In the genomic region with DNA sequence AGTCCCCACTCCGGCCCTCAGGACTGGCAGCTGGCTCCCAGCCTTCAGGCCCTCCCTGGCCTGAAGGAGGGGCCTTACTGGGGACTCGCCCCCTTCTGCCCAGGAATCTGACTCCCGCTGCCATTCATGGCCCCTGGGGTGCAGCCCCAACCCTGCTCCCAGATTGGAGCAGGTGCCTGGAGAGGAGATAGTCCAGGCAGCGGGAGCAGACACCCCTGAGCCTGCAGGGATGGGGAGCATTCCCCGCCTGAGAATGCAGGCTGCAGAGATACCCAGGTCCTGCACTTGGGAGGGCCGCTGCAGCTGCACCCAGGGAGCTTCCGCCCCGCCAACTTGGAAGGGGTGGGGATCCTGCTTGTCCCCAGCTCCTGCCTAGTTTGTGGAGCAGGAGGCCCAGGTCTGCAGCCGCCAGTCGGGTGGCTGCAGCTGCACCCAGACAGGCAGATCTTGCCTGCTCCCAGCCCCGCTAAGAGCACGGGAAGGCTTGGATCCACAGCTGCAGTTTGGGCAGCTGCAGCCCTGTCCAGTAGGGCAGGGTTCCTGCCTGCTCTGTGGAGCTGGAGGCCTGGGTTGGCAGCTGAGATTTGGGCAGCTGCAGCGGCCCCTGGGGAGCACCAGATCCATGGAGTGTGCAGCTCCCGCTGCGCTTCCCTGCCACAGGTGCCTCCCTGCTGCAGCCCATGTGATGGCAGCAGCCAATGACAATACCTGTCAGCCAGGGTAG, we compare ENCODE assay signal across 13 cellular contexts. TPM values are rescaled to one million over a fixed set of nuclear protein-coding genes. Genes with fewer than 3 reads are reported as not detected.
DNase-seq lines count a peak whose midpoint lies in the region; ATAC-seq, FAIRE-seq and TF ChIP-seq lines count a peak whose summit lies in the region.
"Had no signal": no experiment of that assay in that cellular context is flagged by ENCODE, and none has a peak within 500 bp of the region (broad histone marks: within the 10 kb centered on the region; RNA-seq: fewer than 3 reads in every experiment).

No MANE protein-coding gene starts in this region.

- H3K9me3 ChIP-seq in pancreas: no peaks in the 10 kb centered on the region

- ATAC-seq in activated CD4-positive, alpha-beta T cell treated with anti-CD3 and anti-CD28 coated beads for 36 hours: peak; percentile 76
- ATAC-seq in pancreas: peak in 3 of 4 donors; percentile 42 to 59 (median 55)

- no peak overlapping the region for H3K27ac ChIP-seq in pancreas

- H3K36me3 Mint-ChIP-seq in activated CD4-positive, alpha-beta T cell treated with anti-CD3 and anti-CD28 coated beads for 36 hours (ENCODE audit: low read depth): peaks cover 15% of the 10 kb centered on the region
- H3K36me3 Mint-ChIP-seq in activated T-helper 2 cell treated with anti-CD3 and anti-CD28 coated beads, Interferon-gamma antibody, Interleukin-2, Interleukin-4, amounts not matched to agents 10 μg/mL and 5 μg/mL and 100 μg/mL, durations not matched to agents 14 hours and 24 hours and 36 hours (ENCODE audit: low read depth): peaks cover 20% of the 10 kb centered on the region

- POLR2A ChIA-PET in activated CD4-positive, alpha-beta T cell treated with anti-CD3 and anti-CD28 coated beads for 36 hours (lab: Charles Lee): interaction anchor here (0.5 to 1.0 kb wide), 2 partner anchors 51 to 57 kb away, joined by 3 read pairs; no protein-coding TSS in a partner anchor

- no peak overlapping the region for H3K4me3 ChIP-seq in pancreas

- intact Hi-C loops in activated CD4-positive, alpha-beta T cell treated with anti-CD3 and anti-CD28 coated beads for 36 hours (cut with DNase I, micrococcal nuclease): no loop called here
- intact Hi-C loops in activated T-helper 2 cell treated with anti-CD3 and anti-CD28 coated beads, Interferon-gamma antibody, Interleukin-2, Interleukin-4, amounts not matched to agents 10 μg/mL and 5 μg/mL and 100 μg/mL, durations not matched to agents 14 hours and 24 hours and 36 hours (cut with micrococcal nuclease): no loop called here
- intact Hi-C loops in pancreas (cut with DNase I): no loop called here

- CTCF ChIA-PET in activated CD4-positive, alpha-beta T cell treated with anti-CD3 and anti-CD28 coated beads for 36 hours (lab: Charles Lee): no interaction called here

- peaks cover 3% of the 10 kb centered on the region for H3K9me3 Mint-ChIP-seq in activated CD4-positive, alpha-beta T cell treated with anti-CD3 and anti-CD28 coated beads for 36 hours (ENCODE audit: low read depth)
- no peaks in the 10 kb centered on the region for H3K9me3 Mint-ChIP-seq in activated T-helper 2 cell treated with anti-CD3 and anti-CD28 coated beads, Interferon-gamma antibody, Interleukin-2, Interleukin-4, amounts not matched to agents 10 μg/mL and 5 μg/mL and 100 μg/mL, durations not matched to agents 14 hours and 24 hours and 36 hours

- no peaks in the 10 kb centered on the region for H3K4me1 ChIP-seq in pancreas

- H3K27me3 ChIP-seq in pancreas: no peaks in the 10 kb centered on the region

- no peaks in the 10 kb centered on the region for H3K36me3 ChIP-seq in pancreas

- no peaks in the 10 kb centered on the region for H3K27me3 Mint-ChIP-seq in activated CD4-positive, alpha-beta T cell treated with anti-CD3 and anti-CD28 coated beads for 36 hours
- no peaks in the 10 kb centered on the region for H3K27me3 Mint-ChIP-seq in activated T-helper 2 cell treated with anti-CD3 and anti-CD28 coated beads, Interferon-gamma antibody, Interleukin-2, Interleukin-4, amounts not matched to agents 10 μg/mL and 5 μg/mL and 100 μg/mL, durations not matched to agents 14 hours and 24 hours and 36 hours (ENCODE audit: low read depth)

- no peak for DNase-seq in activated CD4-positive, alpha-beta T cell treated with anti-CD3 and anti-CD28 coated beads for 36 hours
- DNase-seq in activated CD4-positive, alpha-beta T cell treated with anti-CD3 and anti-CD28 coated beads, Interleukin-2, amount 50 U/mL, for 1 hour: no peak
- DNase-seq in NCI-H1092 treated with DMSO at 0.1 percent for 48 hours (lab: John Stamatoyannopoulos, UW) (peak; percentile 71), pancreas (no peak), NCI-H524 treated with DMSO at 0.1 percent for 48 hours (lab: John Stamatoyannopoulos, UW) (no peak), HuH-7 (ENCODE audit: low spot score) (no peak), frontal cortex (ENCODE audit: low spot score in 2 of 2) (no peak)
- no peak for DNase-seq in activated T-helper 2 cell treated with anti-CD3 and anti-CD28 coated beads, Interferon-gamma antibody, Interleukin-2, Interleukin-4, amounts not matched to agents 10 μg/mL and 5 μg/mL and 100 μg/mL, durations not matched to agents 14 hours and 24 hours and 36 hours (ENCODE audit: low spot score)
- DNase-seq: amniotic stem cell had no signal

- peak overlapping the region; percentile 63 for H3K27ac Mint-ChIP-seq in activated CD4-positive, alpha-beta T cell treated with anti-CD3 and anti-CD28 coated beads for 36 hours
- H3K27ac Mint-ChIP-seq in activated T-helper 2 cell treated with anti-CD3 and anti-CD28 coated beads, Interferon-gamma antibody, Interleukin-2, Interleukin-4, amounts not matched to agents 10 μg/mL and 5 μg/mL and 100 μg/mL, durations not matched to agents 14 hours and 24 hours and 36 hours: peak overlapping the region; percentile 69

- TF ChIP-seq CTCF in pancreas (IDR thresholded peaks at IDR 0.05): no peak

- peaks cover 50% of the 10 kb centered on the region for H3K4me1 Mint-ChIP-seq in activated CD4-positive, alpha-beta T cell treated with anti-CD3 and anti-CD28 coated beads for 36 hours
- peaks cover 10% of the 10 kb centered on the region for H3K4me1 Mint-ChIP-seq in activated T-helper 2 cell treated with anti-CD3 and anti-CD28 coated beads, Interferon-gamma antibody, Interleukin-2, Interleukin-4, amounts not matched to agents 10 μg/mL and 5 μg/mL and 100 μg/mL, durations not matched to agents 14 hours and 24 hours and 36 hours (ENCODE audit: low read depth)

- FAIRE-seq in pancreas (lab: Jason Lieb, UNC) (no peak), frontal cortex (lab: Jason Lieb, UNC) (no peak)

- WGBS in pancreas, 2 donors: 41 to 49% methylated on average over 14 to 15 of the region's 15 CpGs

- H3K4me3 Mint-ChIP-seq in activated CD4-positive, alpha-beta T cell treated with anti-CD3 and anti-CD28 coated beads for 36 hours: peak overlapping the region; percentile 57
- H3K4me3 Mint-ChIP-seq in activated T-helper 2 cell treated with anti-CD3 and anti-CD28 coated beads, Interferon-gamma antibody, Interleukin-2, Interleukin-4, amounts not matched to agents 10 μg/mL and 5 μg/mL and 100 μg/mL, durations not matched to agents 14 hours and 24 hours and 36 hours (ENCODE audit: low read depth): peak overlapping the region; percentile 58

RNA-seq across cellular contexts. Expression of a gene that starts 5.2 kb away (rescaled TPM):
- under 1 TPM in 1 of 2 experiments, not detected in 1; 0.23 TPM for total RNA-seq in activated CD4-positive, alpha-beta T cell treated with anti-CD3 and anti-CD28 coated beads for 36 hours
- total RNA-seq in activated T-helper 2 cell treated with anti-CD3 and anti-CD28 coated beads, Interferon-gamma antibody, Interleukin-2, Interleukin-4, amounts not matched to agents 10 μg/mL and 5 μg/mL and 100 μg/mL, durations not matched to agents 14 hours and 24 hours and 36 hours: 0.48 TPM in 1 of 2 replicates, not detected in the other
- total RNA-seq in pancreas: not detected
- not detected for polyA plus RNA-seq in pancreas
- total RNA-seq in frontal cortex: not detected
- total RNA-seq: fibroblast of lung; lung microvascular endothelial cell; M059J; T-helper 1 cell treated with Interleukin-12 subunit alpha and Interleukin-12 subunit beta and Interleukin-4 antibody, amounts not matched to agents 30 ng/mL and 1 ng/mL, for 36 hours had no signal
- polyA plus RNA-seq: fibroblast of lung had no signal

RNA-seq across cellular contexts. Expression of a gene that starts 54.7 kb away (rescaled TPM):
- total RNA-seq in activated CD4-positive, alpha-beta T cell treated with anti-CD3 and anti-CD28 coated beads for 36 hours: 100 to 1,000 TPM in 1 of 2 experiments, 10 to 100 TPM in 1; 99.8 to 113 TPM
- 85.4 and 88.6 TPM in 2 replicates for total RNA-seq in activated T-helper 2 cell treated with anti-CD3 and anti-CD28 coated beads, Interferon-gamma antibody, Interleukin-2, Interleukin-4, amounts not matched to agents 10 μg/mL and 5 μg/mL and 100 μg/mL, durations not matched to agents 14 hours and 24 hours and 36 hours
- total RNA-seq in pancreas (1 to 10 TPM; 4.7 to 8.0 (median 5.7) TPM), frontal cortex (0.41 TPM)
- 10 to 100 TPM in 1 of 2 donors, 1 to 10 TPM in 1; 4.7 to 14.5 TPM for polyA plus RNA-seq in pancreas
